25 cellular contexts compared by ENCODE assay signal in genomic region chr7:44448456-44448855, GRCh38. TPM values are rescaled to one million over a fixed set of nuclear protein-coding genes. Genes with fewer than 3 reads are reported as not detected.
DNase-seq lines count a peak whose midpoint lies in the region; ATAC-seq, FAIRE-seq and TF ChIP-seq lines count a peak whose summit lies in the region.
"Had no signal": no experiment of that assay in that cellular context is flagged by ENCODE, and none has a peak within 500 bp of the region (broad histone marks: within the 10 kb centered on the region; RNA-seq: fewer than 3 reads in every experiment).

No MANE protein-coding gene starts in this region.

- peak overlapping the region in 1 of 10 donors; percentile 13 for H3K4me3 Mint-ChIP-seq in naive thymus-derived CD4-positive, alpha-beta T cell

- no peak for ATAC-seq in naive thymus-derived CD4-positive, alpha-beta T cell
- no peak for ATAC-seq in HG03039 (IDR thresholded peaks at IDR 0.05; ENCODE audit: unreplicated experiment)
- no peak for ATAC-seq in lower lobe of right lung
- ATAC-seq in GM21526 (IDR thresholded peaks at IDR 0.05; ENCODE audit: low FRiP score, unreplicated experiment), result no peak
- ATAC-seq: heart right ventricle; left colon; right cardiac atrium; Right ventricle myocardium inferior; stimulated activated naive CD8-positive, alpha-beta T cell treated with anti-CD3 and anti-CD28 coated beads, Interleukin-15, Interleukin-2, amounts not matched to agents 100 U/mL and 50 U/mL, for 24 hours had no signal

- H3K4me2 ChIP-seq in BLaER1, result peak overlapping the region; percentile 46
- peak overlapping the region; percentile 65 for H3K4me2 ChIP-seq in DOHH2 (ENCODE audit: low read length)

- peaks cover 23 to 60% (median 54%) of the 10 kb centered on the region in 5 donors for H3K36me3 Mint-ChIP-seq in naive thymus-derived CD4-positive, alpha-beta T cell

- H3K9me3 Mint-ChIP-seq in naive thymus-derived CD4-positive, alpha-beta T cell, result peaks cover 0 to 8% (median 0%) of the 10 kb centered on the region in 11 donors

- POLR2A ChIA-PET in naive thymus-derived CD4-positive, alpha-beta T cell (lab: Charles Lee), result no interaction called here

- peaks cover 95% of the 10 kb centered on the region for H3K79me2 ChIP-seq in DOHH2 (ENCODE audit: control insufficient read depth, low read length)

- H3K27me3 Mint-ChIP-seq in naive thymus-derived CD4-positive, alpha-beta T cell, result no peaks in the 10 kb centered on the region

- H3K36me3 ChIP-seq in BLaER1 (peaks cover 73% of the 10 kb centered on the region), DOHH2 (ENCODE audit: control insufficient read depth, low read length) (peaks cover 72% of the 10 kb centered on the region), lower lobe of right lung (peaks cover 35% of the 10 kb centered on the region)
- peaks cover 0 to 72% (median 8%) of the 10 kb centered on the region in 3 experiments for H3K36me3 ChIP-seq in naive thymus-derived CD4-positive, alpha-beta T cell (ENCODE audit: control insufficient read depth in 2 of 3, insufficient read depth in 3 of 3, low read length in 3 of 3)
- H3K36me3 ChIP-seq: ovary had no signal

- H3K27me3 ChIP-seq in BLaER1 (no peaks in the 10 kb centered on the region), DOHH2 (ENCODE audit: control insufficient read depth, low read length) (no peaks in the 10 kb centered on the region), lower lobe of right lung (ENCODE audit: low read depth) (no peaks in the 10 kb centered on the region)
- H3K27me3 ChIP-seq in naive thymus-derived CD4-positive, alpha-beta T cell (ENCODE audit: control insufficient read depth in 2 of 2, insufficient read depth in 2 of 2, low read length in 2 of 2), result no peaks in the 10 kb centered on the region
- H3K27me3 ChIP-seq: heart right ventricle, ovary, spleen, tibial artery had no signal

- intact Hi-C loops in naive thymus-derived CD4-positive, alpha-beta T cell (cut with micrococcal nuclease), result no loop called here
- intact Hi-C loops in lower lobe of right lung (cut with DNase I), result no loop called here

- peaks cover 21 to 72% (median 66%) of the 10 kb centered on the region in 7 donors for H3K4me1 Mint-ChIP-seq in naive thymus-derived CD4-positive, alpha-beta T cell

- H3K4me1 ChIP-seq in BLaER1, result peaks cover 35% of the 10 kb centered on the region
- peaks cover 69% of the 10 kb centered on the region for H3K4me1 ChIP-seq in DOHH2 (ENCODE audit: control insufficient read depth, low read length)
- no peaks in the 10 kb centered on the region for H3K4me1 ChIP-seq in naive thymus-derived CD4-positive, alpha-beta T cell (ENCODE audit: control insufficient read depth in 2 of 2, insufficient read depth in 2 of 2, low read length in 2 of 2)
- H3K4me1 ChIP-seq in lower lobe of right lung, result peaks cover 4% of the 10 kb centered on the region

- peak overlapping the region; percentile 29; the same call in 1 of the 2 replicates for H3K27ac ChIP-seq in BLaER1
- H3K27ac ChIP-seq in DOHH2 (ENCODE audit: low read depth, low read length), result peak overlapping the region; percentile 64
- peak overlapping the region; percentile 36 for H3K27ac ChIP-seq in caudate nucleus (ENCODE audit: low read depth, low read length)
- no peak overlapping the region for H3K27ac ChIP-seq in naive thymus-derived CD4-positive, alpha-beta T cell (ENCODE audit: low read depth, low read length)
- no peak overlapping the region for H3K27ac ChIP-seq in lower lobe of right lung
- H3K27ac ChIP-seq: heart right ventricle, ovary, spleen, tibial artery had no signal

- peak overlapping the region in 5 of 9 donors; percentile 1 to 48 (median 21) for H3K27ac Mint-ChIP-seq in naive thymus-derived CD4-positive, alpha-beta T cell

- no peaks in the 10 kb centered on the region for H3K9me3 ChIP-seq in BLaER1
- H3K9me3 ChIP-seq in DOHH2 (ENCODE audit: control insufficient read depth, insufficient read depth, low read length), result peaks cover 10% of the 10 kb centered on the region; the same call in 1 of the 2 replicates
- no peaks in the 10 kb centered on the region for H3K9me3 ChIP-seq in naive thymus-derived CD4-positive, alpha-beta T cell (ENCODE audit: control insufficient read depth in 2 of 3, low read length in 3 of 3)
- H3K9me3 ChIP-seq in lower lobe of right lung, result no peaks in the 10 kb centered on the region
- H3K9me3 ChIP-seq: heart right ventricle, ovary, spleen, tibial artery had no signal

- H3K4me3 ChIP-seq in BLaER1, result no peak overlapping the region
- peak overlapping the region; percentile 54 for H3K4me3 ChIP-seq in DOHH2 (ENCODE audit: low read length)
- H3K4me3 ChIP-seq in naive thymus-derived CD4-positive, alpha-beta T cell (ENCODE audit: low read length), result no peak overlapping the region
- no peak overlapping the region for H3K4me3 ChIP-seq in lower lobe of right lung
- H3K4me3 ChIP-seq: heart right ventricle, ovary, spleen, tibial artery had no signal

- no peaks in the 10 kb centered on the region for H3K9me2 ChIP-seq in DOHH2 (replicated peaks; ENCODE audit: control insufficient read depth, low read length)

- FAIRE-seq in HTR-8/SVneo (lab: Jason Lieb, UNC), result no peak
- FAIRE-seq: G401.6 had no signal

- DNase-seq in caudate nucleus (lab: John Stamatoyannopoulos, UW), result no peak
- DNase-seq in naive thymus-derived CD4-positive, alpha-beta T cell, result no peak
- no peak for DNase-seq in lower lobe of right lung
- no peak for DNase-seq in HTR-8/SVneo (ENCODE audit: insufficient read length, low spot score)
- DNase-seq: activated CD4-positive, alpha-beta T cell treated with anti-CD3 and anti-CD28 coated beads, Interleukin-2, amount 50 U/mL, for 48 hours; activated naive CD4-positive, alpha-beta T cell treated with Interleukin-2 at 50 U/mL for 16 hours; anterior cingulate cortex; DMS153; GOT3; heart right ventricle; left colon; NCI-H446 treated with DMSO at 0.1 percent for 48 hours; ovary; right cardiac atrium; spleen; stimulated activated CD4-positive, alpha-beta T cell treated with anti-CD3 and anti-CD28 coated beads, Interleukin-4, amount 100 ng/mL, for 4 hours; stimulated activated naive CD8-positive, alpha-beta T cell treated with anti-CD3 and anti-CD28 coated beads, Interleukin-15, Interleukin-2, amounts not matched to agents 100 U/mL and 50 U/mL, for 24 hours; T-helper 9 cell; tibial artery had no signal

- H3F3A ChIP-seq in DOHH2 (ENCODE audit: control insufficient read depth, insufficient read depth), result peaks cover 13% of the 10 kb centered on the region

- CTCF ChIA-PET in naive thymus-derived CD4-positive, alpha-beta T cell (lab: Charles Lee), result no interaction called here

- TF ChIP-seq CTCF in DOHH2 (IDR thresholded peaks at IDR 0.05; ENCODE audit: low read depth, low read length, poor library complexity, severe bottlenecking) (no peak), lower lobe of right lung (IDR thresholded peaks at IDR 0.05) (no peak)

- no peak overlapping the region for H3K9ac ChIP-seq in BLaER1

- H4K20me1 ChIP-seq in BLaER1 (peaks cover 98% of the 10 kb centered on the region), DOHH2 (ENCODE audit: control insufficient read depth, insufficient read depth, low read depth, low read length) (no peaks in the 10 kb centered on the region)

RNA-seq across cellular contexts. Expression of gene NUDCD3, which starts 42.0 kb away (rescaled TPM):
- total RNA-seq in naive thymus-derived CD4-positive, alpha-beta T cell, result 100 to 1,000 TPM in 2 of 5 experiments, 10 to 100 TPM in 3; 79.4 to 117 (median 91.0) TPM
- polyA plus RNA-seq in naive thymus-derived CD4-positive, alpha-beta T cell, result 10 to 100 TPM; 51.5 to 55.6 TPM
- total RNA-seq in lower lobe of right lung, result 87.6 TPM

Comparison
In these comparisons a context has a peak if more than half of its experiments do, and no peak if none do; other contexts are left out.
1. H3K27ac ChIP-seq: peak in BLaER1 (single experiment), DOHH2 (single experiment) and caudate nucleus (single experiment); none in naive thymus-derived CD4-positive, alpha-beta T cell (single experiment) and lower lobe of right lung (single experiment).